In the genomic region with DNA sequence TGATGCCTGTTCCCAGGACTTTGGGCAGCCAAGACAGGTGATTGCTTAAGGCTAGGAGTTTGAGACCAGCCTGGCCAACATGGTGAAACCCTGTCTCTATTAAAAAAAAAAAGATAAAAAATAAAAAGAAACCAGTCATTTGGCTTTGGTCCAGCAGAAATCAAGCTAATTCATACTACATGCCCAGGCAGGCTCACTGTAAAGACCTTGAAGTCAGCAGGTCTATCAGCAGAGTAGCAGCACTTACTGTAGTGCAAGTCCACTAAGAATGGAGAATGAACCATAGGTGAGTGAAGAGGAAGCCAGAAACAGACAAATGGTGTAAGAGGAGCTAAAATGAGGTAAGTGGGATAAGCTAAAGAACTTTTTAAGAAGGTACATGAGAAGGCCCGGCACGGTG, we compare ENCODE assay signal across 23 cellular contexts.
DNase-seq lines count a peak whose midpoint lies in the region; ATAC-seq and TF ChIP-seq lines count a peak whose summit lies in the region.
"Had no signal": no experiment of that assay in that cellular context is flagged by ENCODE, and none has a peak within 500 bp of the region (broad histone marks: within the 10 kb centered on the region; RNA-seq: fewer than 3 reads in every experiment).

No MANE protein-coding gene starts in this region.

- no peak for TF ChIP-seq CTCF in HEK293 (tag by site-specific recombination; IDR thresholded peaks at IDR 0.05)
- no peak for TF ChIP-seq CTCF in RWPE1 (conservative IDR thresholded peaks at IDR 0.05; ENCODE audit: low read depth)
- no peak for TF ChIP-seq CTCF in GM13977 (IDR thresholded peaks at IDR 0.05; ENCODE audit: extremely low read depth, insufficient read depth, missing control alignments)
- no peak for TF ChIP-seq CTCF in GM20000 (IDR thresholded peaks at IDR 0.05; ENCODE audit: extremely low read depth, missing control alignments)

- POLR2A ChIA-PET in HEK293 (lab: Yijun Ruan, JAX), result interaction anchor here (0.7 to 1.1 kb wide), 2 partner anchors 24 to 56 kb away, joined by 4 to 5 read pairs; partner anchors contain the start of gene PSPH
- POLR2A ChIA-PET in RWPE1 (lab: Yijun Ruan, JAX; ENCODE audit: low non-redundant PET), result no interaction called here

- H3K9me3 ChIP-seq in HEK293 (ENCODE audit: control insufficient read depth, insufficient read depth, low read depth, low read length), result no peaks in the 10 kb centered on the region
- H3K9me3 ChIP-seq: BLaER1 treated with 17β-estradiol and CSF1 and Interleukin-3, amounts not matched to agents 10 nM and 100 nM; lower lobe of right lung; tibial nerve had no signal

- no peak overlapping the region for H3K27ac ChIP-seq in HEK293 (ENCODE audit: extremely low read depth, low read depth, low read length)
- H3K27ac ChIP-seq in RWPE1, result peak overlapping the region; percentile 62
- peak overlapping the region; percentile 3 for H3K27ac ChIP-seq in epithelial cell of prostate
- H3K27ac ChIP-seq: BLaER1 treated with 17β-estradiol and CSF1 and Interleukin-3, amounts not matched to agents 10 nM and 100 nM; KMS-11; lower lobe of right lung; tibial nerve had no signal

- CTCF ChIA-PET in HEK293 (lab: Yijun Ruan, JAX) (interaction anchor here (0.6 to 0.7 kb wide), 2 partner anchors 47 to 67 kb away, joined by 4 to 5 read pairs; no protein-coding TSS in a partner anchor), RWPE1 (lab: Yijun Ruan, JAX) (no interaction called here)

- TF ChIP-seq POLR2A in GM18505 (IDR thresholded peaks at IDR 0.05; ENCODE audit: borderline replicate concordance, extremely low read depth, insufficient read depth, insufficient read length), result no peak

- H3K4me3 ChIP-seq in HEK293 (ENCODE audit: low read depth, low read length), result no peak overlapping the region
- H3K4me3 ChIP-seq: BLaER1 treated with 17β-estradiol and CSF1 and Interleukin-3, amounts not matched to agents 10 nM and 100 nM; lower lobe of right lung; tibial nerve had no signal

- peak; percentile 64 for DNase-seq in DMS79 (lab: John Stamatoyannopoulos, UW)
- DNase-seq in RWPE1 (ENCODE audit: low spot score), result peak; percentile 21
- DNase-seq in epithelial cell of prostate (ENCODE audit: low read depth, low spot score), result peak; percentile 61
- no peak for DNase-seq in GM13977 (ENCODE audit: low spot score)
- DNase-seq in GM20000 (ENCODE audit: low spot score), result no peak
- DNase-seq: activated CD4-positive, alpha-beta memory T cell treated with anti-CD3 and anti-CD28 coated beads for 36 hours; activated naive CD4-positive, alpha-beta T cell treated with anti-CD3 and anti-CD28 coated beads for 36 hours; hippocampal formation; lower lobe of right lung; MM.1S; NCI-H1417 treated with DMSO at 0.1 percent for 48 hours; NCI-H2107; NCI-H524 treated with DMSO at 0.1 percent for 48 hours; PC-3; Right ventricle myocardium superior; T-helper 17 cell had no signal

- no peak for ATAC-seq in GM18505 (IDR thresholded peaks at IDR 0.05; ENCODE audit: unreplicated experiment)
- ATAC-seq: activated CD4-positive, CD25-positive, alpha-beta regulatory T cell treated with anti-CD3 and anti-CD28 coated beads, Interleukin-2, amount 50 U/mL, for 24 hours; lower lobe of right lung; PC-3; stimulated activated effector memory CD8-positive, alpha-beta T cell treated with anti-CD3 and anti-CD28 coated beads, Interleukin-12 subunit alpha, Interleukin-12 subunit beta, amount 100 ng/mL, for 72 hours; T-helper 17 cell had no signal

- H3K36me3 ChIP-seq in HEK293 (ENCODE audit: control insufficient read depth in 2 of 2, insufficient read depth in 1 of 2, low read length in 2 of 2), result peaks cover 45 to 49% of the 10 kb centered on the region in 2 experiments; a peak in 2 of 3 replicates
- H3K36me3 ChIP-seq: lower lobe of right lung had no signal

- H3K4me1 ChIP-seq in HEK293 (ENCODE audit: control insufficient read depth, insufficient read depth, low read length), result no peaks in the 10 kb centered on the region
- H3K4me1 ChIP-seq: lower lobe of right lung, tibial nerve had no signal

- in situ Hi-C loops in GM13977 (cut with MboI; ENCODE audit: low pct_unique_long_range_greater_than_20kb, low sequenced_read_pairs, unreplicated experiment), result no loop called here

TF ChIP-seq in HEK293, 187 proteins besides CTCF, POLR2A, EP300 and RAD21:
- TF ChIP-seq REPIN1 (tag by site-specific recombination; IDR thresholded peaks at IDR 0.05; ENCODE audit: low read depth), result no peak
- 0 out of 2 replicates have a peak, but pooled peaks have one; percentile 42 for TF ChIP-seq PRDM4 (tag by site-specific recombination; IDR thresholded peaks at IDR 0.05)
- no peak for TF ChIP-seq ZBTB21 (tag by site-specific recombination; IDR thresholded peaks at IDR 0.05)
TF ChIP-seq in HEK293: peak in this region for 1.

Comparison
In these comparisons a context has a peak if more than half of its experiments do, and no peak if none do; other contexts are left out.
1. DNase-seq: peak in DMS79 (single experiment), RWPE1 (single experiment) and epithelial cell of prostate (single experiment); none in GM13977 (single experiment) and GM20000 (single experiment).